33 cellular contexts compared by ENCODE assay signal in the genomic region with DNA sequence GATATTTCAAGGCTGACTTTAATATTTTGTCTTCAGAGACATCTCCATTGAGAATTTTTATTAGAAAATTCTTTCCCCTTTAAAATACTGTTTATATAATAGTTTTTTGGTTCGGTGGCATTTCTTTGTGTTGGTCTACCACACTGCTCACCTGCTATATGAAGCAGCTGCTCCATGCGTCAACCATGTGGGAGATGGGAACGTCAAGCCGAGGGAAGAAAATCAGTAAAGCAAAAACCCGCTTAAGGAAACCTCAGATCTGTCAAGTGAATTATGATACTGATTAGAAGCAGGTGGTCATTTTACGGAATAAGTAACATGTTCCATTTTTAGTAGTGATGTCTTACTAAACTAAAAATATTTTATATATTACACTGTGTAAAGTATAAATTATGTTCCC. TPM values are rescaled to one million over a fixed set of nuclear protein-coding genes. Genes with fewer than 3 reads are reported as not detected.
"Had no signal": no experiment of that assay in that cellular context is flagged by ENCODE, and none has a peak within 500 bp of the region (broad histone marks: within the 10 kb centered on the region; RNA-seq: fewer than 3 reads in every experiment).

No MANE protein-coding gene starts in this region.

- H3K27me3 ChIP-seq: ascending aorta, cardiac muscle cell had no signal

- ATAC-seq: activated CD8-positive, alpha-beta T cell treated with anti-CD3 and anti-CD28 coated beads for 36 hours; activated naive CD8-positive, alpha-beta T cell treated with anti-CD3 and anti-CD28 coated beads, Interleukin-2, amount 50 U/mL, for 24 hours; T-cell; T-helper 17 cell had no signal

- H3K27ac ChIP-seq: ascending aorta, cardiac muscle cell, VCaP had no signal

- H3K9me3 Mint-ChIP-seq: activated B cell treated with CpG ODN at 0.5 μM for 24 hours; activated CD4-positive, alpha-beta T cell treated with anti-CD3 and anti-CD28 coated beads, Interleukin-2, amount 10 ng/mL, durations not matched to agents 24 days and 14 days; activated CD8-positive, alpha-beta T cell treated with anti-CD3 and anti-CD28 coated beads for 36 hours; activated naive CD4-positive, alpha-beta T cell treated with anti-CD3 and anti-CD28 coated beads, Interleukin-2, amount 10 ng/mL, durations not matched to agents 7 days and 5 days; activated naive CD4-positive, alpha-beta T cell treated with anti-CD3 and anti-CD28 coated beads, Interleukin-2, amount 50 U/mL, for 24 hours; activated naive CD8-positive, alpha-beta T cell treated with anti-CD3 and anti-CD28 coated beads, Interleukin-2, amount 10 ng/mL, durations not matched to agents 7 days and 5 days; activated naive CD8-positive, alpha-beta T cell treated with anti-CD3 and anti-CD28 coated beads, Interleukin-2, amount 50 U/mL, for 24 hours; activated T-helper 2 cell treated with anti-CD3 and anti-CD28 coated beads, Interferon-gamma antibody, Interleukin-2, Interleukin-4, amounts not matched to agents 10 μg/mL and 5 μg/mL and 100 μg/mL, durations not matched to agents 14 hours and 24 hours and 36 hours; central memory CD8-positive, alpha-beta T cell had no signal

- DNase-seq: activated B cell treated with CpG ODN at 0.5 μM for 24 hours; activated CD4-positive, alpha-beta memory T cell treated with anti-CD3 and anti-CD28 coated beads for 36 hours; activated CD4-positive, alpha-beta T cell treated with anti-CD3 and anti-CD28 coated beads for 4 hours; activated CD4-positive, alpha-beta T cell treated with anti-CD3 and anti-CD28 coated beads, Interleukin-2, amount 10 ng/mL, durations not matched to agents 24 days and 14 days; activated CD4-positive, alpha-beta T cell treated with anti-CD3 and anti-CD28 coated beads, Interleukin-2, amount 50 U/mL, for 1 hour; activated CD4-positive, alpha-beta T cell treated with anti-CD3 and anti-CD28 coated beads, Interleukin-2, amount 50 U/mL, for 4 hours; activated CD4-positive, CD25-positive, alpha-beta regulatory T cell treated with anti-CD3 and anti-CD28 coated beads, Interleukin-2, amount 50 U/mL, for 72 hours; activated CD8-positive, alpha-beta memory T cell treated with anti-CD3 and anti-CD28 coated beads, Interleukin-2, amount 50 U/mL, for 4 hours; activated CD8-positive, alpha-beta T cell treated with anti-CD3 and anti-CD28 coated beads for 36 hours; activated effector memory CD4-positive, alpha-beta T cell treated with Interleukin-2 at 50 U/mL for 16 hours; activated gamma-delta T cell; activated naive CD4-positive, alpha-beta T cell treated with anti-CD3 and anti-CD28 coated beads, Interleukin-2, amount 10 ng/mL, durations not matched to agents 7 days and 5 days; activated naive CD4-positive, alpha-beta T cell treated with Interleukin-2 at 50 U/mL for 16 hours; activated naive CD8-positive, alpha-beta T cell treated with anti-CD3 and anti-CD28 coated beads, Interleukin-2, amount 10 ng/mL, durations not matched to agents 7 days and 5 days; activated naive CD8-positive, alpha-beta T cell treated with anti-CD3 and anti-CD28 coated beads, Interleukin-2, amount 50 U/mL, for 24 hours; activated T-cell treated with anti-CD3 and anti-CD28 coated beads for 4 hours; activated T-cell treated with anti-CD3 and anti-CD28 coated beads, Interleukin-2, amount 50 U/mL, for 1 hour; activated T-cell treated with anti-CD3 and anti-CD28 coated beads, Interleukin-2, amount 50 U/mL, for 48 hours; amygdala; anterior cingulate cortex; caudate nucleus; cerebellar nuclear complex; T-cell; T-helper 17 cell had no signal

- H3K4me3 Mint-ChIP-seq: activated B cell treated with CpG ODN at 0.5 μM for 24 hours; activated CD4-positive, alpha-beta memory T cell treated with anti-CD3 and anti-CD28 coated beads for 36 hours; activated CD4-positive, alpha-beta T cell treated with anti-CD3 and anti-CD28 coated beads, Interleukin-2, amount 10 ng/mL, durations not matched to agents 24 days and 14 days; activated CD8-positive, alpha-beta T cell treated with anti-CD3 and anti-CD28 coated beads for 36 hours; activated naive CD4-positive, alpha-beta T cell treated with anti-CD3 and anti-CD28 coated beads, Interleukin-2, amount 10 ng/mL, durations not matched to agents 7 days and 5 days; activated naive CD4-positive, alpha-beta T cell treated with anti-CD3 and anti-CD28 coated beads, Interleukin-2, amount 50 U/mL, for 24 hours; activated naive CD8-positive, alpha-beta T cell; activated naive CD8-positive, alpha-beta T cell treated with anti-CD3 and anti-CD28 coated beads, Interleukin-2, amount 10 ng/mL, durations not matched to agents 7 days and 5 days; activated naive CD8-positive, alpha-beta T cell treated with anti-CD3 and anti-CD28 coated beads, Interleukin-2, amount 50 U/mL, for 24 hours; brain; central memory CD8-positive, alpha-beta T cell; T-cell; T-helper 17 cell had no signal

- H3K36me3 Mint-ChIP-seq: activated CD4-positive, alpha-beta memory T cell treated with anti-CD3 and anti-CD28 coated beads for 36 hours; activated naive CD4-positive, alpha-beta T cell treated with anti-CD3 and anti-CD28 coated beads, Interleukin-2, amount 10 ng/mL, durations not matched to agents 7 days and 5 days; activated naive CD4-positive, alpha-beta T cell treated with anti-CD3 and anti-CD28 coated beads, Interleukin-2, amount 50 U/mL, for 24 hours; activated naive CD8-positive, alpha-beta T cell; activated naive CD8-positive, alpha-beta T cell treated with anti-CD3 and anti-CD28 coated beads, Interleukin-2, amount 10 ng/mL, durations not matched to agents 7 days and 5 days; brain; T-cell had no signal

- H3K4me1 Mint-ChIP-seq: activated B cell treated with CpG ODN at 0.5 μM for 24 hours; activated naive CD4-positive, alpha-beta T cell treated with anti-CD3 and anti-CD28 coated beads, Interleukin-2, amount 10 ng/mL, durations not matched to agents 7 days and 5 days; activated naive CD4-positive, alpha-beta T cell treated with anti-CD3 and anti-CD28 coated beads, Interleukin-2, amount 50 U/mL, for 24 hours; T-helper 17 cell had no signal

- H3K27ac Mint-ChIP-seq: activated B cell treated with CpG ODN at 0.5 μM for 24 hours; activated CD4-positive, alpha-beta memory T cell treated with anti-CD3 and anti-CD28 coated beads for 36 hours; activated CD4-positive, alpha-beta T cell treated with anti-CD3 and anti-CD28 coated beads, Interleukin-2, amount 10 ng/mL, durations not matched to agents 24 days and 14 days; activated CD8-positive, alpha-beta T cell treated with anti-CD3 and anti-CD28 coated beads for 36 hours; activated naive CD4-positive, alpha-beta T cell treated with anti-CD3 and anti-CD28 coated beads, Interleukin-2, amount 10 ng/mL, durations not matched to agents 7 days and 5 days; activated naive CD4-positive, alpha-beta T cell treated with anti-CD3 and anti-CD28 coated beads, Interleukin-2, amount 50 U/mL, for 24 hours; activated naive CD8-positive, alpha-beta T cell; activated naive CD8-positive, alpha-beta T cell treated with anti-CD3 and anti-CD28 coated beads, Interleukin-2, amount 10 ng/mL, durations not matched to agents 7 days and 5 days; activated naive CD8-positive, alpha-beta T cell treated with anti-CD3 and anti-CD28 coated beads, Interleukin-2, amount 50 U/mL, for 24 hours; activated T-helper 2 cell treated with anti-CD3 and anti-CD28 coated beads, Interferon-gamma antibody, Interleukin-2, Interleukin-4, amounts not matched to agents 10 μg/mL and 5 μg/mL and 100 μg/mL, durations not matched to agents 14 hours and 24 hours and 36 hours; brain; T-cell; T-helper 17 cell had no signal

- H3K36me3 ChIP-seq: ascending aorta, cardiac muscle cell had no signal

- H3K4me3 ChIP-seq: ascending aorta, cardiac muscle cell had no signal

RNA-seq across cellular contexts. Expression of a gene that starts 5.6 kb away (rescaled TPM):
- total RNA-seq: activated B cell treated with CpG ODN at 0.5 μM for 24 hours; activated naive CD8-positive, alpha-beta T cell treated with anti-CD3 and anti-CD28 coated beads, Interleukin-2, amount 10 ng/mL, durations not matched to agents 7 days and 5 days; activated T-helper 2 cell treated with anti-CD3 and anti-CD28 coated beads, Interferon-gamma antibody, Interleukin-2, Interleukin-4, amounts not matched to agents 10 μg/mL and 5 μg/mL and 100 μg/mL, durations not matched to agents 14 hours and 24 hours and 36 hours; ascending aorta; T-helper 1 cell treated with Interleukin-12 subunit alpha and Interleukin-12 subunit beta and Interleukin-4 antibody, amounts not matched to agents 30 ng/mL and 1 ng/mL, for 36 hours; T-helper 17 cell had no signal
